ENCODE assay signal across 1 cellular context in genomic region chr17:12842936-12843335, GRCh38.
TF ChIP-seq lines count a peak whose summit lies in the region.

No MANE protein-coding gene starts in this region.

TF ChIP-seq in HepG2, 621 proteins besides CTCF, POLR2A, EP300 and RAD21:
- no peak for TF ChIP-seq ZNF710 (CRISPR knock-in tag; IDR thresholded peaks at IDR 0.05; ENCODE audit: borderline replicate concordance)
- TF ChIP-seq ZNF7 (CRISPR knock-in tag; IDR thresholded peaks at IDR 0.05) = no peak
- no peak for TF ChIP-seq ZNF841 (CRISPR knock-in tag; IDR thresholded peaks at IDR 0.05; ENCODE audit: borderline replicate concordance)
- no peak for TF ChIP-seq IKZF1 (IDR thresholded peaks at IDR 0.05)
